ENCODE assay signal across 1 cellular context in the genomic region with DNA sequence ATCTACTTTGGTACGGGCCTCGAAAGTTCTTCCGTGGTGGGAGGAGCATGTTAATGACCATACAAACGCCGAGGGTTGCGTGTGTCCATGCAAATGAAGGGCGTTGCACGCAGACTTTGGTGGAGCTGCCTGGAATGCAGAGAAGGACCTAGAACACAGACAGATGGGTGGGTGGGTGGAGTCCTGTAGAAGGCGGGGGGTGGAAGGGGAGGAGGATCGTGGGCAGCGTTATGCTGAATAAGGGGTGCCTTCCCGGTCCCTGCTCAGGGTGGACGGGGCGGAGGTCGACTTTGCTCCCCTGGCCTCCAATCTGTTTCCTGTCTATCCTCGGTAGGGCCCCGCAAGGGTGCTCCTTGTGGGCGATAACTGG.
TF ChIP-seq lines count a peak whose summit lies in the region.

No MANE protein-coding gene starts in this region.

TF ChIP-seq in HCT116, 20 proteins besides CTCF, POLR2A, EP300 and RAD21 (continued from another document):
- TF ChIP-seq, protein P1, sequence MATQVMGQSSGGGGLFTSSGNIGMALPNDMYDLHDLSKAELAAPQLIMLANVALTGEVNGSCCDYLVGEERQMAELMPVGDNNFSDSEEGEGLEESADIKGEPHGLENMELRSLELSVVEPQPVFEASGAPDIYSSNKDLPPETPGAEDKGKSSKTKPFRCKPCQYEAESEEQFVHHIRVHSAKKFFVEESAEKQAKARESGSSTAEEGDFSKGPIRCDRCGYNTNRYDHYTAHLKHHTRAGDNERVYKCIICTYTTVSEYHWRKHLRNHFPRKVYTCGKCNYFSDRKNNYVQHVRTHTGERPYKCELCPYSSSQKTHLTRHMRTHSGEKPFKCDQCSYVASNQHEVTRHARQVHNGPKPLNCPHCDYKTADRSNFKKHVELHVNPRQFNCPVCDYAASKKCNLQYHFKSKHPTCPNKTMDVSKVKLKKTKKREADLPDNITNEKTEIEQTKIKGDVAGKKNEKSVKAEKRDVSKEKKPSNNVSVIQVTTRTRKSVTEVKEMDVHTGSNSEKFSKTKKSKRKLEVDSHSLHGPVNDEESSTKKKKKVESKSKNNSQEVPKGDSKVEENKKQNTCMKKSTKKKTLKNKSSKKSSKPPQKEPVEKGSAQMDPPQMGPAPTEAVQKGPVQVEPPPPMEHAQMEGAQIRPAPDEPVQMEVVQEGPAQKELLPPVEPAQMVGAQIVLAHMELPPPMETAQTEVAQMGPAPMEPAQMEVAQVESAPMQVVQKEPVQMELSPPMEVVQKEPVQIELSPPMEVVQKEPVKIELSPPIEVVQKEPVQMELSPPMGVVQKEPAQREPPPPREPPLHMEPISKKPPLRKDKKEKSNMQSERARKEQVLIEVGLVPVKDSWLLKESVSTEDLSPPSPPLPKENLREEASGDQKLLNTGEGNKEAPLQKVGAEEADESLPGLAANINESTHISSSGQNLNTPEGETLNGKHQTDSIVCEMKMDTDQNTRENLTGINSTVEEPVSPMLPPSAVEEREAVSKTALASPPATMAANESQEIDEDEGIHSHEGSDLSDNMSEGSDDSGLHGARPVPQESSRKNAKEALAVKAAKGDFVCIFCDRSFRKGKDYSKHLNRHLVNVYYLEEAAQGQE (IDR thresholded peaks at IDR 0.05; ENCODE audit: low read depth) = no peak
- no peak for TF ChIP-seq ZFX (IDR thresholded peaks at IDR 0.05)
- TF ChIP-seq EGR1 (IDR thresholded peaks at IDR 0.05; ENCODE audit: low read depth) = no peak
